In the genomic region with DNA sequence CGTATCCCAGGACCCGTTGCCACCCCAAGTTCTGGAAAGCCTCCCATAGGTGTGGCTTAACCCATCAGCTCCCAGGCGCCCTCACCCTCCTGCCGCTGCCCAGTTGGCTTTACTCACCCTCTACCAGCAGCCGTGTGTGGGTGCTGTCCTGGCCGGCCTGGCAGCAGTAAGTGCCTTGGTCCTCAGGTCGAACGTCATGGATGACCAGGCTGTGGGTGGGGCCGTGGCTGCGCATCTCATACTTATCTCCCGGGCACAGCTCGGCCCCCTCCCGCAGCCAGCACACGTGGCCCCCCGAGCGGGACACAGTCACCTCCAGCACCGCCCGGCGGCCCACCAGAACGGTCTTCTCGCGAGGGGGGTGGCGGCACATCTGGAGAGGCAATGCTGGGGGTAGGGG, we compare ENCODE assay signal across 10 cellular contexts. TPM values are rescaled to one million over a fixed set of nuclear protein-coding genes. Genes with fewer than 3 reads are reported as not detected.
DNase-seq lines count a peak whose midpoint lies in the region; ATAC-seq, FAIRE-seq and TF ChIP-seq lines count a peak whose summit lies in the region.
"Had no signal": no experiment of that assay in that cellular context is flagged by ENCODE, and none has a peak within 500 bp of the region (broad histone marks: within the 10 kb centered on the region; RNA-seq: fewer than 3 reads in every experiment).

No MANE protein-coding gene starts in this region.

- no peaks in the 10 kb centered on the region for H3K9me3 ChIP-seq in kidney (ENCODE audit: control insufficient read depth in 1 of 2, low read length in 2 of 2)

- FAIRE-seq in kidney (lab: Jason Lieb, UNC): no peak

- ATAC-seq in effector memory CD8-positive, alpha-beta T cell (replicated peaks): no peak

- H3K4me3 ChIP-seq in astrocyte of the cerebellum (ENCODE audit: low read depth, low read length): peak overlapping the region; percentile 52
- H3K4me3 ChIP-seq in kidney (ENCODE audit: low read length in 2 of 2): no peak overlapping the region

- no peak overlapping the region for H3K27ac ChIP-seq in kidney (ENCODE audit: low read depth in 2 of 2, low read length in 2 of 2)

- peaks cover 48 to 88% of the 10 kb centered on the region in 2 donors for H3K27me3 Mint-ChIP-seq in effector memory CD8-positive, alpha-beta T cell

- peaks cover 0 to 12% of the 10 kb centered on the region in 2 donors for H3K4me1 ChIP-seq in kidney (ENCODE audit: control insufficient read depth in 1 of 2, insufficient read depth in 1 of 2, low read depth in 1 of 2, low read length in 2 of 2)

- intact Hi-C loops in kidney (cut with DNase I): no loop called here

- H3K9me3 Mint-ChIP-seq in effector memory CD8-positive, alpha-beta T cell: no peaks in the 10 kb centered on the region

- in situ Hi-C loops in astrocyte of the cerebellum (cut with HindIII; ENCODE audit: low sequenced_read_pairs): no loop called here

- H3K4me1 Mint-ChIP-seq in effector memory CD8-positive, alpha-beta T cell (ENCODE audit: low read depth in 2 of 2): peaks cover 8% of the 10 kb centered on the region in 2 donors

- peak overlapping the region in 1 of 2 donors; percentile 90 for H3K4me3 Mint-ChIP-seq in effector memory CD8-positive, alpha-beta T cell

- H3K27ac Mint-ChIP-seq in effector memory CD8-positive, alpha-beta T cell: no peak overlapping the region

- H3K36me3 Mint-ChIP-seq in effector memory CD8-positive, alpha-beta T cell (ENCODE audit: insufficient read depth): peaks cover 4% of the 10 kb centered on the region

- H3K36me3 ChIP-seq in kidney (ENCODE audit: control insufficient read depth in 1 of 2, insufficient read depth in 2 of 2, low read length in 2 of 2): no peaks in the 10 kb centered on the region

- no peak overlapping the region for H3K9ac ChIP-seq in kidney (ENCODE audit: low read length in 2 of 2)

- DNase-seq in A172 (ENCODE audit: low spot score) (peak; percentile 46), HCEC 1CT (peak; percentile 26), astrocyte of the cerebellum (ENCODE audit: low read depth) (no peak), kidney (peak; percentile 79), inferior parietal cortex (ENCODE audit: extremely low spot score) (no peak), NCI-H2107 treated with DMSO at 0.1 percent for 48 hours (lab: John Stamatoyannopoulos, UW; ENCODE audit: unreplicated experiment) (no peak), mucosa of gallbladder (ENCODE audit: low spot score) (no peak)
- DNase-seq in effector memory CD8-positive, alpha-beta T cell: no peak
- DNase-seq: activated T-cell treated with anti-CD3 and anti-CD28 coated beads, Interleukin-2, amount 50 U/mL, for 1 hour; NCI-H524 treated with DMSO at 0.1 percent for 48 hours had no signal

- no peak for TF ChIP-seq CTCF in astrocyte of the cerebellum (IDR thresholded peaks at IDR 0.05; ENCODE audit: low read depth, low read length, missing control alignments)
- no peak for TF ChIP-seq CTCF in kidney (IDR thresholded peaks at IDR 0.05; ENCODE audit: borderline replicate concordance, extremely low read depth, insufficient read depth)

RNA-seq across cellular contexts. Expression of a gene that starts 7.6 kb away (rescaled TPM):
- 1.4 and 2.2 TPM in 2 replicates for total RNA-seq in A172 (2014; rRNA removed; shearing (Covaris generic))
- total RNA-seq in kidney: 4.5 TPM
- 4.2 TPM for polyA plus RNA-seq in kidney (ENCODE audit: insufficient read depth, low read depth, low replicate concordance)
- total RNA-seq in mucosa of gallbladder: 4.4 TPM

RNA-seq across cellular contexts. Expression of a gene that starts 7.8 kb away (rescaled TPM):
- total RNA-seq in A172 (2014; rRNA removed; shearing (Covaris generic)): 139 and 161 TPM in 2 replicates
- total RNA-seq in kidney (59.5 TPM), mucosa of gallbladder (103 TPM)
- 57.3 TPM for polyA plus RNA-seq in kidney (ENCODE audit: insufficient read depth, low read depth, low replicate concordance)

RNA-seq across cellular contexts. Expression of a gene that starts 19.9 kb away (rescaled TPM):
- 119 and 130 TPM in 2 replicates for total RNA-seq in A172 (2014; rRNA removed; shearing (Covaris generic))
- total RNA-seq in kidney (123 TPM), mucosa of gallbladder (57.8 TPM)
- polyA plus RNA-seq in kidney (ENCODE audit: insufficient read depth, low read depth, low replicate concordance): 89.5 TPM

RNA-seq across cellular contexts. Expression of a gene that starts 20.7 kb away (rescaled TPM):
- 0.86 TPM in 1 of 2 replicates, not detected in the other for total RNA-seq in A172 (2014; rRNA removed; shearing (Covaris generic))
- total RNA-seq in kidney: 1.2 TPM
- polyA plus RNA-seq in kidney (ENCODE audit: insufficient read depth, low read depth, low replicate concordance): 2.5 TPM
- total RNA-seq in mucosa of gallbladder: 0.37 TPM

RNA-seq across cellular contexts. Expression of a gene that starts 37.1 kb away (rescaled TPM):
- 0.12 and 0.43 TPM in 2 replicates for total RNA-seq in A172 (2014; rRNA removed; shearing (Covaris generic))
- total RNA-seq in kidney (not detected), mucosa of gallbladder (not detected)
- not detected for polyA plus RNA-seq in kidney (ENCODE audit: insufficient read depth, low read depth, low replicate concordance)

Comparison
In these comparisons a context has a peak if more than half of its experiments do, and no peak if none do; other contexts are left out.
1. DNase-seq: peak in A172 (single experiment), HCEC 1CT (single experiment) and kidney (single experiment); none in astrocyte of the cerebellum (single experiment), effector memory CD8-positive, alpha-beta T cell (0 of 3), inferior parietal cortex (single experiment), NCI-H2107 treated with DMSO at 0.1 percent for 48 hours (single experiment) and mucosa of gallbladder (single experiment).